9 cellular contexts compared by ENCODE assay signal in the genomic region with DNA sequence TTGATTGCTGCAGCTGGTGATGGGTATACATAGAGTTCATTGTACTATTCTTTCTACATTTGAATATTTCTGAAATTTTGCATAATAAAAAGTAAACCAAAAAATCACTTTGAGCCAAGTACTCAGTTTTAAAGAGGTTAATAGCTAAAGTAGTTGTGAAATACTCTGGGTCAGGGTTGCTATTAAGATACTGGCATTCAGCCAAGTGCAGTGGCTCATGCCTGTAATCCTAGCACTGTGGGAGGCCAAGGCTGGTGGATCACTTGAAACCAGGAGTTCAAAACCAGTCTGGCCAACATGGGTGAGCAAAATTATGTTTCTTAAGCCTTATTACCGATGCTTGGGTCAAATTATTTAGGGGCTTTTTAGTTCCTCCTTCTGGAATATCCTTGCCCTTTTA.
A peak's percentile ranks its signal among the peaks of the same experiment; 100 is the strongest.
DNase-seq lines count a peak whose midpoint lies in the region; ATAC-seq and TF ChIP-seq lines count a peak whose summit lies in the region.
"Had no signal": no experiment of that assay in that cellular context is flagged by ENCODE, and none has a peak within 500 bp of the region (broad histone marks: within the 10 kb centered on the region; RNA-seq: fewer than 3 reads in every experiment).

No MANE protein-coding gene starts in this region.

- H3K9me3 ChIP-seq in MG63 (peaks cover 15% of the 10 kb centered on the region), adipocyte (ENCODE audit: control insufficient read depth, low read length) (peaks cover 12% of the 10 kb centered on the region), testis (no peaks in the 10 kb centered on the region)

- H3K27ac ChIP-seq in testis: no peak overlapping the region

- TF ChIP-seq CTCF in testis (IDR thresholded peaks at IDR 0.05): no peak
- no peak for TF ChIP-seq CTCF in GM13977 (IDR thresholded peaks at IDR 0.05; ENCODE audit: extremely low read depth, insufficient read depth, missing control alignments)

- intact Hi-C loops in testis (cut with DNase I; ENCODE audit: low total_unique reads): no loop called here

- WGBS in testis, 2 donors: 94 to 100% methylated on average over 1 of the region's 1 CpG

- peak; percentile 67 for DNase-seq in COR-L47 (lab: John Stamatoyannopoulos, UW)
- peak; percentile 71 for DNase-seq in MG63
- DNase-seq in adipocyte (ENCODE audit: low read depth): peak; percentile 77
- DNase-seq in left kidney (ENCODE audit: low read depth, low spot score): peak; percentile 33
- no peak for DNase-seq in testis
- no peak for DNase-seq in activated CD4-positive, alpha-beta T cell treated with anti-CD3 and anti-CD28 coated beads, Interleukin-2, amount 50 U/mL, for 4 hours
- DNase-seq in GM13977 (ENCODE audit: low spot score): no peak
- DNase-seq: activated effector memory CD4-positive, alpha-beta T cell treated with anti-CD3 and anti-CD28 coated beads, Interleukin-2, amount 50 U/mL, for 16 hours had no signal

- ATAC-seq in HG03342 (IDR thresholded peaks at IDR 0.05; ENCODE audit: unreplicated experiment): no peak

- no peaks in the 10 kb centered on the region for H3K27me3 ChIP-seq in MG63
- H3K27me3 ChIP-seq in adipocyte (replicated peaks; ENCODE audit: control insufficient read depth, insufficient read depth, low read length): no peaks in the 10 kb centered on the region
- no peaks in the 10 kb centered on the region for H3K27me3 ChIP-seq in testis

- H3K4me3 ChIP-seq in MG63 (no peak overlapping the region), adipocyte (ENCODE audit: low read length) (peak overlapping the region; percentile 19), testis (no peak overlapping the region)

- H3K9ac ChIP-seq in adipocyte (ENCODE audit: low read length): peak overlapping the region; percentile 51

- TF ChIP-seq POLR2A in testis (IDR thresholded peaks at IDR 0.05): no peak

- in situ Hi-C loops in GM13977 (cut with MboI; ENCODE audit: low pct_unique_long_range_greater_than_20kb, low sequenced_read_pairs, unreplicated experiment): no loop called here

- peaks cover 28% of the 10 kb centered on the region for H3K4me1 ChIP-seq in adipocyte (ENCODE audit: control insufficient read depth, insufficient read depth, low read length)
- H3K4me1 ChIP-seq in testis: no peaks in the 10 kb centered on the region

- H3K36me3 ChIP-seq in MG63 (peaks cover 40% of the 10 kb centered on the region), adipocyte (ENCODE audit: control insufficient read depth, insufficient read depth, low read length, severe bottlenecking) (peaks cover 6% of the 10 kb centered on the region), testis (ENCODE audit: low read depth, missing control alignments) (no peaks in the 10 kb centered on the region)

Comparison
In these comparisons a context has a peak if more than half of its experiments do, and no peak if none do; other contexts are left out.
1. DNase-seq: peak in COR-L47 (single experiment), MG63 (single experiment), adipocyte (single experiment) and left kidney (single experiment); none in testis (single experiment), activated CD4-positive, alpha-beta T cell treated with anti-CD3 and anti-CD28 coated beads, Interleukin-2, amount 50 U/mL, for 4 hours (0 of 2) and GM13977 (single experiment).